ENCODE assay signal across 1 cellular context in genomic region chr10:86536294-86536861, GRCh38.
TF ChIP-seq lines count a peak whose summit lies in the region.

No MANE protein-coding gene starts in this region.

TF ChIP-seq in HepG2, 621 proteins besides CTCF, POLR2A, EP300 and RAD21 (continued from another document):
- TF ChIP-seq ZBTB33 (CRISPR knock-in tag; IDR thresholded peaks at IDR 0.05): peak; percentile 17; the same call in 1 of the 2 replicates
- no peak for TF ChIP-seq ZNF737 (CRISPR knock-in tag; IDR thresholded peaks at IDR 0.05; ENCODE audit: borderline replicate concordance)
- no peak for TF ChIP-seq MBNL3 (CRISPR knock-in tag; conservative IDR thresholded peaks at IDR 0.05)
- no peak for TF ChIP-seq CEBPZ (IDR thresholded peaks at IDR 0.05; ENCODE audit: low read length)
- no peak for TF ChIP-seq PAF1 (CRISPR knock-in tag; IDR thresholded peaks at IDR 0.05)
- TF ChIP-seq ZBTB20 (CRISPR knock-in tag; IDR thresholded peaks at IDR 0.05; ENCODE audit: borderline replicate concordance, low read depth): no peak
- TF ChIP-seq ZNF547 (CRISPR knock-in tag; IDR thresholded peaks at IDR 0.05): no peak
- TF ChIP-seq, protein P1, sequence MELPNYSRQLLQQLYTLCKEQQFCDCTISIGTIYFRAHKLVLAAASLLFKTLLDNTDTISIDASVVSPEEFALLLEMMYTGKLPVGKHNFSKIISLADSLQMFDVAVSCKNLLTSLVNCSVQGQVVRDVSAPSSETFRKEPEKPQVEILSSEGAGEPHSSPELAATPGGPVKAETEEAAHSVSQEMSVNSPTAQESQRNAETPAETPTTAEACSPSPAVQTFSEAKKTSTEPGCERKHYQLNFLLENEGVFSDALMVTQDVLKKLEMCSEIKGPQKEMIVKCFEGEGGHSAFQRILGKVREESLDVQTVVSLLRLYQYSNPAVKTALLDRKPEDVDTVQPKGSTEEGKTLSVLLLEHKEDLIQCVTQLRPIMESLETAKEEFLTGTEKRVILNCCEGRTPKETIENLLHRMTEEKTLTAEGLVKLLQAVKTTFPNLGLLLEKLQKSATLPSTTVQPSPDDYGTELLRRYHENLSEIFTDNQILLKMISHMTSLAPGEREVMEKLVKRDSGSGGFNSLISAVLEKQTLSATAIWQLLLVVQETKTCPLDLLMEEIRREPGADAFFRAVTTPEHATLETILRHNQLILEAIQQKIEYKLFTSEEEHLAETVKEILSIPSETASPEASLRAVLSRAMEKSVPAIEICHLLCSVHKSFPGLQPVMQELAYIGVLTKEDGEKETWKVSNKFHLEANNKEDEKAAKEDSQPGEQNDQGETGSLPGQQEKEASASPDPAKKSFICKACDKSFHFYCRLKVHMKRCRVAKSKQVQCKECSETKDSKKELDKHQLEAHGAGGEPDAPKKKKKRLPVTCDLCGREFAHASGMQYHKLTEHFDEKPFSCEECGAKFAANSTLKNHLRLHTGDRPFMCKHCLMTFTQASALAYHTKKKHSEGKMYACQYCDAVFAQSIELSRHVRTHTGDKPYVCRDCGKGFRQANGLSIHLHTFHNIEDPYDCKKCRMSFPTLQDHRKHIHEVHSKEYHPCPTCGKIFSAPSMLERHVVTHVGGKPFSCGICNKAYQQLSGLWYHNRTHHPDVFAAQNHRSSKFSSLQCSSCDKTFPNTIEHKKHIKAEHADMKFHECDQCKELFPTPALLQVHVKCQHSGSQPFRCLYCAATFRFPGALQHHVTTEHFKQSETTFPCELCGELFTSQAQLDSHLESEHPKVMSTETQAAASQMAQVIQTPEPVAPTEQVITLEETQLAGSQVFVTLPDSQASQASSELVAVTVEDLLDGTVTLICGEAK (IDR thresholded peaks at IDR 0.05): no peak
- TF ChIP-seq, protein P1 (CRISPR knock-in tag; IDR thresholded peaks at IDR 0.05): no peak
- TF ChIP-seq, protein P2, sequence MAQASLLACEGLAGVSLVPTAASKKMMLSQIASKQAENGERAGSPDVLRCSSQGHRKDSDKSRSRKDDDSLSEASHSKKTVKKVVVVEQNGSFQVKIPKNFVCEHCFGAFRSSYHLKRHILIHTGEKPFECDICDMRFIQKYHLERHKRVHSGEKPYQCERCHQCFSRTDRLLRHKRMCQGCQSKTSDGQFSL (CRISPR knock-in tag; IDR thresholded peaks at IDR 0.05): no peak
- TF ChIP-seq MIER2 (CRISPR knock-in tag; IDR thresholded peaks at IDR 0.05): no peak
- peak; percentile 25 for TF ChIP-seq HNRNPLL (IDR thresholded peaks at IDR 0.05; ENCODE audit: low read depth, low read length, poor library complexity, severe bottlenecking)
- TF ChIP-seq ZNF18 (CRISPR knock-in tag; IDR thresholded peaks at IDR 0.05; ENCODE audit: insufficient replicate concordance): no peak
- no peak for TF ChIP-seq PITX1 (CRISPR knock-in tag; IDR thresholded peaks at IDR 0.05)
- TF ChIP-seq HOXA3 (CRISPR knock-in tag; IDR thresholded peaks at IDR 0.05): peak; percentile 30; the same call in 1 of the 2 replicates
- 0 out of 2 replicates have a peak, but pooled peaks have one; percentile 22 for TF ChIP-seq RXRA (CRISPR knock-in tag; IDR thresholded peaks at IDR 0.05)
- no peak for TF ChIP-seq ZNF329 (CRISPR knock-in tag; IDR thresholded peaks at IDR 0.05; ENCODE audit: low read depth)
- TF ChIP-seq NFIC (IDR thresholded peaks at IDR 0.05; ENCODE audit: low read length): no peak
- TF ChIP-seq ZNF788 (CRISPR knock-in tag; IDR thresholded peaks at IDR 0.05; ENCODE audit: borderline replicate concordance): 0 out of 2 replicates have a peak, but pooled peaks have one; percentile 31
- TF ChIP-seq KDM5A (IDR thresholded peaks at IDR 0.05; ENCODE audit: borderline replicate concordance, low read length): no peak
- TF ChIP-seq ARID4A (CRISPR knock-in tag; IDR thresholded peaks at IDR 0.05; ENCODE audit: borderline replicate concordance): no peak
